ENCODE assay signal across 9 cellular contexts in genomic region chr7:95723583-95724180, GRCh38. TPM values are rescaled to one million over a fixed set of nuclear protein-coding genes. Genes with fewer than 3 reads are reported as not detected.
DNase-seq lines count a peak whose midpoint lies in the region; ATAC-seq and TF ChIP-seq lines count a peak whose summit lies in the region.
"Had no signal": no experiment of that assay in that cellular context is flagged by ENCODE, and none has a peak within 500 bp of the region (broad histone marks: within the 10 kb centered on the region; RNA-seq: fewer than 3 reads in every experiment).

No MANE protein-coding gene starts in this region.

- TF ChIP-seq CTCF in gastroesophageal sphincter (IDR thresholded peaks at IDR 0.05), result peak in 3 of 4 experiments; percentile 50 to 52 (median 51)

- no peaks in the 10 kb centered on the region for H3K36me3 ChIP-seq in SJCRH30
- H3K36me3 ChIP-seq in gastroesophageal sphincter, result no peaks in the 10 kb centered on the region

- H3K27me3 Mint-ChIP-seq in activated CD8-positive, alpha-beta memory T cell treated with anti-CD3 and anti-CD28 coated beads, Interleukin-2, amount 10 ng/mL, durations not matched to agents 7 days and 5 days, result no peaks in the 10 kb centered on the region

- H3K4me1 ChIP-seq in SJCRH30, result peaks cover 16% of the 10 kb centered on the region
- H3K4me1 ChIP-seq in gastroesophageal sphincter, result no peaks in the 10 kb centered on the region

- H3K4me1 Mint-ChIP-seq in activated CD8-positive, alpha-beta memory T cell treated with anti-CD3 and anti-CD28 coated beads, Interleukin-2, amount 10 ng/mL, durations not matched to agents 7 days and 5 days, result no peaks in the 10 kb centered on the region
- H3K4me1 Mint-ChIP-seq: IgD-negative memory B cell had no signal

- no peak for TF ChIP-seq EP300 in gastroesophageal sphincter (IDR thresholded peaks at IDR 0.05)

- H3K9me3 Mint-ChIP-seq in activated CD8-positive, alpha-beta memory T cell treated with anti-CD3 and anti-CD28 coated beads, Interleukin-2, amount 10 ng/mL, durations not matched to agents 7 days and 5 days (ENCODE audit: low read depth), result no peaks in the 10 kb centered on the region
- H3K9me3 Mint-ChIP-seq: IgD-negative memory B cell had no signal

- H3K27ac Mint-ChIP-seq in activated CD8-positive, alpha-beta memory T cell treated with anti-CD3 and anti-CD28 coated beads, Interleukin-2, amount 10 ng/mL, durations not matched to agents 7 days and 5 days, result no peak overlapping the region
- H3K27ac Mint-ChIP-seq: IgD-negative memory B cell had no signal

- H3K27me3 ChIP-seq in SJCRH30, result no peaks in the 10 kb centered on the region
- peaks cover 19% of the 10 kb centered on the region for H3K27me3 ChIP-seq in gastroesophageal sphincter

- H3K9me3 ChIP-seq in SJCRH30 (replicated peaks) (no peaks in the 10 kb centered on the region), gastroesophageal sphincter (no peaks in the 10 kb centered on the region)

- no peak overlapping the region for H3K27ac ChIP-seq in SJCRH30
- H3K27ac ChIP-seq in gastroesophageal sphincter, result no peak overlapping the region

- CTCF ChIA-PET in activated CD8-positive, alpha-beta memory T cell treated with anti-CD3 and anti-CD28 coated beads, Interleukin-2, amount 10 ng/mL, durations not matched to agents 7 days and 5 days (lab: Charles Lee), result no interaction called here

- H3K4me3 ChIP-seq in SJCRH30, result no peak overlapping the region
- no peak overlapping the region for H3K4me3 ChIP-seq in gastroesophageal sphincter

- WGBS in gastroesophageal sphincter (ENCODE audit: low coverage in 1 of 2), 2 donors, result 10% methylated on average over 2 of the region's 2 CpGs

- no peak for TF ChIP-seq POLR2A in gastroesophageal sphincter (IDR thresholded peaks at IDR 0.05)

- ATAC-seq in GM19372 (IDR thresholded peaks at IDR 0.05; ENCODE audit: low read depth, unreplicated experiment), result peak; percentile 73
- ATAC-seq in gastroesophageal sphincter, result no peak
- ATAC-seq in activated CD8-positive, alpha-beta memory T cell treated with anti-CD3 and anti-CD28 coated beads, Interleukin-2, amount 10 ng/mL, durations not matched to agents 7 days and 5 days, result no peak

- DNase-seq in D341Med (ENCODE audit: low spot score), result peak; percentile 60
- DNase-seq in M059J (ENCODE audit: low read depth), result peak; percentile 55
- peak; percentile 68 to 89 for DNase-seq in SJCRH30
- peak; percentile 79 for DNase-seq in pons (ENCODE audit: low spot score)
- no peak for DNase-seq in activated CD8-positive, alpha-beta memory T cell treated with anti-CD3 and anti-CD28 coated beads, Interleukin-2, amount 10 ng/mL, durations not matched to agents 7 days and 5 days
- DNase-seq in stimulated activated CD4-positive, alpha-beta T cell treated with anti-CD3 and anti-CD28 coated beads, Interleukin-2, amount 100 ng/mL, for 24 hours, result no peak

- no peaks in the 10 kb centered on the region for H3K36me3 Mint-ChIP-seq in activated CD8-positive, alpha-beta memory T cell treated with anti-CD3 and anti-CD28 coated beads, Interleukin-2, amount 10 ng/mL, durations not matched to agents 7 days and 5 days
- H3K36me3 Mint-ChIP-seq: IgD-negative memory B cell had no signal

- H3K4me3 Mint-ChIP-seq in activated CD8-positive, alpha-beta memory T cell treated with anti-CD3 and anti-CD28 coated beads, Interleukin-2, amount 10 ng/mL, durations not matched to agents 7 days and 5 days, result no peak overlapping the region
- H3K4me3 Mint-ChIP-seq: IgD-negative memory B cell had no signal

RNA-seq across cellular contexts. Expression of gene DYNC1I1, which starts 48.7 kb away (rescaled TPM):
- 2.4 and 4.4 TPM in 2 replicates for total RNA-seq in M059J (2014; rRNA removed; shearing (Covaris generic))
- total RNA-seq in SJCRH30 (2014; rRNA removed; shearing (Covaris generic)), result 7.9 and 11.9 TPM in 2 replicates
- 10 to 100 TPM in 3 of 4 donors, 1 to 10 TPM in 1; 7.6 to 23.8 (median 18.2) TPM for total RNA-seq in gastroesophageal sphincter
- total RNA-seq in activated CD8-positive, alpha-beta memory T cell treated with anti-CD3 and anti-CD28 coated beads, Interleukin-2, amount 10 ng/mL, durations not matched to agents 7 days and 5 days, result not detected

Comparison
In these comparisons a context has a peak if more than half of its experiments do, and no peak if none do; other contexts are left out.
1. DNase-seq: peak in D341Med (single experiment), M059J (single experiment), SJCRH30 (2 of 2) and pons (single experiment); none in activated CD8-positive, alpha-beta memory T cell treated with anti-CD3 and anti-CD28 coated beads, Interleukin-2, amount 10 ng/mL, durations not matched to agents 7 days and 5 days (single experiment) and stimulated activated CD4-positive, alpha-beta T cell treated with anti-CD3 and anti-CD28 coated beads, Interleukin-2, amount 100 ng/mL, for 24 hours (0 of 2).